ENCODE assay signal across 8 cellular contexts in the genomic region with DNA sequence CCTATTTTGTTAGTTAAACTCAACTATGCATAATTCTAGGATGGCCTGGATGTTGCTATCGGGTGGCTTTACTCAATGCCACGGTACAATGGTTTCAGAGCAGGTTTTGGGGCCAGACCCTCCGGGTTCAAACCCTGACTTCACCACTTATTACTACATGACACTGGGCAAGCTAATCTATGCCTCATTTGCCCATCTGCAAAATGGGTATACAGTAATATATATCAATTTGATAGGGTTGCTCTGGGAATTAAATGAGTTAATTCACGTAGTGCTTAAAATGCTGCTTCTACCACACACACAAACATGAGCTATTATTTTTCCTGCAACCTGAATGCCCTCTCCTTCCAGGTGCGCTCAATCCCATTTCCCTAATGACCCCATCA. TPM values are rescaled to one million over a fixed set of nuclear protein-coding genes. Genes with fewer than 3 reads are reported as not detected.
DNase-seq lines count a peak whose midpoint lies in the region; ATAC-seq, FAIRE-seq and TF ChIP-seq lines count a peak whose summit lies in the region.

No MANE protein-coding gene starts in this region.

- peaks cover 13% of the 10 kb centered on the region for H3K36me3 Mint-ChIP-seq in activated naive CD4-positive, alpha-beta T cell treated with anti-CD3 and anti-CD28 coated beads, Interleukin-2, amount 10 ng/mL, durations not matched to agents 7 days and 5 days

- no peak for TF ChIP-seq RAD21 in K562 (CRISPR knock-in tag; conservative IDR thresholded peaks at IDR 0.05 in 1 of 2, IDR thresholded peaks at IDR 0.05 in 1 of 2)

- peak overlapping the region; percentile 91 to 99 for H3K9ac ChIP-seq in K562 (ENCODE audit: insufficient read depth in 1 of 2, low read depth in 2 of 2, low read length in 2 of 2)

- H3K27ac ChIP-seq in K562 (ENCODE audit: extremely low read depth, low read depth, low read length) (peak overlapping the region; percentile 93), lower lobe of right lung (peak overlapping the region; percentile 95), transverse colon (peak overlapping the region; percentile 92 to 96 (median 93))

- TF ChIP-seq CTCF in K562 (IDR thresholded peaks at IDR 0.05 in 2 of 3, conservative IDR thresholded peaks at IDR 0.05 in 1 of 3; ENCODE audit: insufficient read depth in 2 of 3, low read depth in 1 of 3, low read length in 3 of 3) (no peak), lower lobe of right lung (IDR thresholded peaks at IDR 0.05) (no peak), transverse colon (IDR thresholded peaks at IDR 0.05) (no peak)

- in situ Hi-C loops in K562 (cut with MboI), result no loop called here
- in situ Hi-C loops in transverse colon (cut with MboI; ENCODE audit: low pct_ligation_motif_present in 1 of 4, low pct_unique_long_range_greater_than_20kb in 1 of 4, low sequenced_read_pairs in 3 of 4), result no loop called here

- no peak for DNase-seq in activated naive CD4-positive, alpha-beta T cell treated with anti-CD3 and anti-CD28 coated beads, Interleukin-2, amount 10 ng/mL, durations not matched to agents 7 days and 5 days
- no peak for DNase-seq in activated naive CD4-positive, alpha-beta T cell (lab: John Stamatoyannopoulos, UW)
- DNase-seq in K562 (ENCODE audit: extremely low read depth in 1 of 4, low spot score in 3 of 4) (peak in 1 of 4 experiments; percentile 3), lower lobe of right lung (no peak), transverse colon (no peak), OCI-M2 (lab: John Stamatoyannopoulos, UW; ENCODE audit: unreplicated experiment) (no peak)

- H3K4me3 ChIP-seq in K562 (peak overlapping the region; percentile 71), lower lobe of right lung (peak overlapping the region; percentile 91), transverse colon (peak overlapping the region; percentile 60 to 96 (median 70))

- TF ChIP-seq POLR2A in K562 (conservative IDR thresholded peaks at IDR 0.05) (no peak), transverse colon (IDR thresholded peaks at IDR 0.05) (no peak)

- H3K4me1 Mint-ChIP-seq in activated naive CD4-positive, alpha-beta T cell treated with anti-CD3 and anti-CD28 coated beads, Interleukin-2, amount 10 ng/mL, durations not matched to agents 7 days and 5 days, result peaks cover 43% of the 10 kb centered on the region

- peak overlapping the region; percentile 99 for H2AFZ ChIP-seq in K562 (ENCODE audit: low read depth, low read length)

- H3K4me2 ChIP-seq in K562 (ENCODE audit: insufficient read depth, low read length), result peak overlapping the region; percentile 85

- intact Hi-C loops in K562 (cut with micrococcal nuclease), result no loop called here
- intact Hi-C loops in lower lobe of right lung (cut with DNase I), result no loop called here
- intact Hi-C loops in transverse colon (cut with DNase I; ENCODE audit: low total_unique reads), result no loop called here

- peak overlapping the region; percentile 95 for H3K4me3 Mint-ChIP-seq in activated naive CD4-positive, alpha-beta T cell treated with anti-CD3 and anti-CD28 coated beads, Interleukin-2, amount 10 ng/mL, durations not matched to agents 7 days and 5 days

- no peaks in the 10 kb centered on the region for H3K9me1 ChIP-seq in K562 (ENCODE audit: control insufficient read depth, insufficient read depth, low read length)

- H3K27me3 ChIP-seq in K562 (ENCODE audit: control insufficient read depth in 2 of 2, insufficient read depth in 2 of 2, low read length in 2 of 2) (no peaks in the 10 kb centered on the region), lower lobe of right lung (ENCODE audit: low read depth) (no peaks in the 10 kb centered on the region), transverse colon (no peaks in the 10 kb centered on the region)

- H3K9me3 Mint-ChIP-seq in activated naive CD4-positive, alpha-beta T cell treated with anti-CD3 and anti-CD28 coated beads, Interleukin-2, amount 10 ng/mL, durations not matched to agents 7 days and 5 days, result no peaks in the 10 kb centered on the region

- H3K27ac Mint-ChIP-seq in activated naive CD4-positive, alpha-beta T cell treated with anti-CD3 and anti-CD28 coated beads, Interleukin-2, amount 10 ng/mL, durations not matched to agents 7 days and 5 days, result peak overlapping the region; percentile 97

- H4K20me1 ChIP-seq in K562 (replicated peaks; ENCODE audit: control insufficient read depth, insufficient read depth, low read length), result no peaks in the 10 kb centered on the region

- POLR2A ChIA-PET in K562 (lab: Yijun Ruan, JAX), result interaction anchor here (0.9 kb wide), 2 partner anchors 14 to 23 kb away, joined by 3 read pairs; no protein-coding TSS in a partner anchor

- H3K27me3 Mint-ChIP-seq in activated naive CD4-positive, alpha-beta T cell treated with anti-CD3 and anti-CD28 coated beads, Interleukin-2, amount 10 ng/mL, durations not matched to agents 7 days and 5 days, result peaks cover 3% of the 10 kb centered on the region

- WGBS in K562 (ENCODE audit: insufficient coverage, low coverage, missing lambda C conversion rate), result 6% methylated on average over 5 of the region's 5 CpGs
- WGBS in transverse colon (ENCODE audit: low coverage in 1 of 2), 2 donors, result 62 to 81% methylated on average over 4 to 5 of the region's 5 CpGs

- TF ChIP-seq EP300 in K562 (IDR thresholded peaks at IDR 0.05; ENCODE audit: low read length), result no peak
- TF ChIP-seq EP300 in transverse colon (IDR thresholded peaks at IDR 0.05; ENCODE audit: low read depth), result no peak

- no peak for FAIRE-seq in K562 (lab: Jason Lieb, UNC)

- peaks cover 44% of the 10 kb centered on the region for H3K79me2 ChIP-seq in K562 (ENCODE audit: control insufficient read depth, insufficient read depth, low read length)

- no TSS peak for BruUV-seq in K562 (replicated peaks; lab: Mats Ljungman, UMichigan)

- H3K36me3 ChIP-seq in K562 (ENCODE audit: control insufficient read depth, insufficient read depth, low read length) (peaks cover 24% of the 10 kb centered on the region), lower lobe of right lung (peaks cover 9% of the 10 kb centered on the region), transverse colon (peaks cover 0 to 10% (median 2%) of the 10 kb centered on the region in 4 donors)

- H3K4me1 ChIP-seq in K562 (replicated peaks in 1 of 2; ENCODE audit: control insufficient read depth in 2 of 2, insufficient read depth in 2 of 2, low read length in 2 of 2), result peaks cover 13 to 20% of the 10 kb centered on the region in 2 experiments; a peak in 4 of 5 replicates
- peaks cover 37% of the 10 kb centered on the region for H3K4me1 ChIP-seq in lower lobe of right lung
- peaks cover 10 to 53% (median 21%) of the 10 kb centered on the region in 4 donors for H3K4me1 ChIP-seq in transverse colon

- no peaks in the 10 kb centered on the region for H3K9me3 ChIP-seq in K562 (replicated peaks; ENCODE audit: control insufficient read depth, insufficient read depth, low read depth, low read length)
- no peaks in the 10 kb centered on the region for H3K9me3 ChIP-seq in lower lobe of right lung
- no peaks in the 10 kb centered on the region for H3K9me3 ChIP-seq in transverse colon

- CTCF ChIA-PET in activated naive CD4-positive, alpha-beta T cell treated with anti-CD3 and anti-CD28 coated beads, Interleukin-2, amount 10 ng/mL, durations not matched to agents 7 days and 5 days (lab: Charles Lee), result interaction anchor here (0.6 kb wide), 1 partner anchor 487 kb away, joined by 3 read pairs; no protein-coding TSS in a partner anchor
- CTCF ChIA-PET in K562 (lab: Yijun Ruan, JAX; ENCODE audit: low intra/inter-chr PET ratio), result no interaction called here

- ATAC-seq in K562 (no peak), lower lobe of right lung (no peak), HG03571 (IDR thresholded peaks at IDR 0.05; ENCODE audit: unreplicated experiment) (no peak), GM19467 (IDR thresholded peaks at IDR 0.05; ENCODE audit: unreplicated experiment) (no peak)

TF ChIP-seq in K562, 482 proteins besides CTCF, POLR2A, EP300 and RAD21 (continues in another document):
- peak; percentile 48 for TF ChIP-seq TBP (optimal IDR thresholded peaks at IDR 0.05; ENCODE audit: low read depth, low read length)

RNA-seq across cellular contexts. Expression of gene ESD, which starts 0.8 kb away (rescaled TPM):
- total RNA-seq in K562 (2011; cell fraction: chromatin; rRNA removed; ENCODE audit: low replicate concordance), result 14.0 and 24.7 TPM in 2 replicates
- 14.2 and 15.5 TPM in 2 replicates for total RNA-seq in K562 (2011; cell fraction: nucleolus; rRNA removed)
- total RNA-seq in K562 (2011; cell fraction: nucleoplasm; rRNA removed), result 22.0 and 37.6 TPM in 2 replicates
- total RNA-seq in K562 (2014; rRNA removed), result 88.9 and 113 TPM in 2 replicates
- total RNA-seq in K562 (2014; rRNA removed; fragmentation: Illumina TruSeq; extraction: Trizol), result 232 and 264 TPM in 2 replicates
- 195 and 205 TPM in 2 replicates for total RNA-seq in K562 (2015; rRNA removed; fragmentation: Illumina TruSeq; extraction: Trizol)
- 129 and 142 TPM in 2 replicates for total RNA-seq in K562 (2021)
- polyA plus RNA-seq in K562 (2011; rRNA removed), result 201 and 285 TPM in 2 replicates
- 65.6 and 92.6 TPM in 2 replicates for polyA plus RNA-seq in K562 (2011; cell fraction: cytosol; rRNA removed)
- polyA plus RNA-seq in K562 (2011; cell fraction: nucleus; rRNA removed), result 43.6 and 63.4 TPM in 2 replicates
- polyA plus RNA-seq in K562 (2012), result 170 and 180 TPM in 2 replicates
- 204 and 276 TPM in 2 replicates for polyA plus RNA-seq in K562 (2014; fragmentation: Illumina TruSeq; extraction: Trizol)
- polyA plus RNA-seq in K562 (2014; fragmentation: Nextera tagmentation; extraction: Ambion mirVana), result 100 to 1,000 TPM; 388 to 402 TPM
- polyA plus RNA-seq in K562 (2014; rRNA removed), result 141 and 160 TPM in 2 replicates
- polyA minus RNA-seq in K562 (2011; rRNA and poly(A)+ RNA removed), result 145 and 161 TPM in 2 replicates
- 70.2 and 84.9 TPM in 2 replicates for polyA minus RNA-seq in K562 (2011; cell fraction: cytosol; rRNA and poly(A)+ RNA removed)
- polyA minus RNA-seq in K562 (2011; cell fraction: nucleus; rRNA and poly(A)+ RNA removed), result 19.4 and 41.8 TPM in 2 replicates
- 94.6 TPM for total RNA-seq in lower lobe of right lung
- 100 to 1,000 TPM in 1 of 4 donors, 10 to 100 TPM in 3; 15.7 to 102 (median 60.6) TPM for total RNA-seq in transverse colon
